In the genomic region with DNA sequence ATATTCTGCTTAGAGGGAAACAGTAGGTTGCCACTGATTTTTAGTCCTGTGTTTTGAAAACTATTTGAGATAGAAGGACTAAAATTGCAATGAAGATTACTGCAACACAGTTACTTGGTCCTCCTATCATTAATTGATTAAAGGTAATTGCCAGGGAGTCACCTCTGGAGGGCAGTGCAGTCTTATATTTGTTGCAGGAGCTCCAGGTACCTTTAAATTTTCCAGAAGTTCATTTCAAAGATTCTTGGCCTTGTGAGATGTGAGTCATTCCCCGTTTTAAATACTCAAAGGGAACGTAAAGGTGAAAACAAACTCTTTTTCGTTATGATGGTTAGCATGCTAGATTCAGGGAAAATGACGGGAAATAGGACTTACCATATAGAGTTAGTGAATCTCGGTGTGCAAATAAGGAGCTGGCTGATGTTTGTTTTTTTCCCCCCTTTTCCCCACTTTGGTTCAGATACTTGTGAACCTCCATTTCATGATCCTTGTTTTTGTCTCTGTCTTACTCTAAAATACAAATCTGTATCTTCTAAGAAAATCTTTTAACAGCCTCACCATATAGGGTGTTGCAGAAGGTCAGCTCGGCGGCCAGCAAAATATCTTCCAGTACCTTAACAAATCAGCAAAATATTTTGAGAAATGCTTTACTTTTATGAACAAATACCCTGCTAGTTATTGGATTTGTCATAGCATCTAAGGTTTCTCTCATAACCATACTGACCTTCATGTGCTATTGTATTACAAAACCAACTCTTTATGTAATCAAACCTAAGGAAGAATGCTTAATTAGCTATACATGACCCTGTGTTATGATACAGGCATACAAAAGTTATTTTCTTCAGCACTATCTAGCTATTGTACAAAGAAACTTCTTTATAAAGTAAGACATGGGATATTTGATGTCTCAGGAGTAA, we compare ENCODE assay signal across 8 cellular contexts.
DNase-seq lines count a peak whose midpoint lies in the region; ATAC-seq, FAIRE-seq and TF ChIP-seq lines count a peak whose summit lies in the region.

No MANE protein-coding gene starts in this region.

- no peaks in the 10 kb centered on the region for H3K27me3 ChIP-seq in WERI-Rb-1 (ENCODE audit: insufficient read depth, low read depth, severe bottlenecking)

- DNase-seq in GM12864 (ENCODE audit: low read depth) (no peak), NCI-H2029 treated with DMSO at 0.1 percent for 48 hours (lab: John Stamatoyannopoulos, UW) (peak; percentile 51), WERI-Rb-1 (peak; percentile 49), glomerular visceral epithelial cell (ENCODE audit: extremely low spot score) (peak; percentile 69), renal cortical epithelial cell (ENCODE audit: low read depth) (peak; percentile 81), NCI-H128 (lab: John Stamatoyannopoulos, UW; ENCODE audit: unreplicated experiment) (no peak)

- peak; percentile 51 for TF ChIP-seq CTCF in GM12864 (IDR thresholded peaks at IDR 0.05; ENCODE audit: low read depth, low read length, missing control alignments)
- TF ChIP-seq CTCF in WERI-Rb-1 (IDR thresholded peaks at IDR 0.05; ENCODE audit: low read depth, low read length), result peak; percentile 43

- no peak overlapping the region for H3K4me3 ChIP-seq in GM12864 (ENCODE audit: low read depth, low read length)
- no peak overlapping the region for H3K4me3 ChIP-seq in WERI-Rb-1 (ENCODE audit: low read depth, low read length)

- H3K27ac ChIP-seq in WERI-Rb-1, result no peak overlapping the region

- ATAC-seq in HG02852 (IDR thresholded peaks at IDR 0.05; ENCODE audit: unreplicated experiment), result peak; percentile 76

- H3K9me3 ChIP-seq in WERI-Rb-1 (ENCODE audit: severe bottlenecking), result no peaks in the 10 kb centered on the region

- peak; percentile 64 for FAIRE-seq in A204.1 (lab: Jason Lieb, UNC)

- no peaks in the 10 kb centered on the region for H3K36me3 ChIP-seq in WERI-Rb-1

Comparison
In these comparisons a context has a peak if more than half of its experiments do, and no peak if none do; other contexts are left out.
1. DNase-seq: peak in NCI-H2029 treated with DMSO at 0.1 percent for 48 hours (single experiment), WERI-Rb-1 (single experiment), glomerular visceral epithelial cell (single experiment) and renal cortical epithelial cell (single experiment); none in GM12864 (single experiment) and NCI-H128 (single experiment).